ENCODE assay signal across 13 cellular contexts in the genomic region with DNA sequence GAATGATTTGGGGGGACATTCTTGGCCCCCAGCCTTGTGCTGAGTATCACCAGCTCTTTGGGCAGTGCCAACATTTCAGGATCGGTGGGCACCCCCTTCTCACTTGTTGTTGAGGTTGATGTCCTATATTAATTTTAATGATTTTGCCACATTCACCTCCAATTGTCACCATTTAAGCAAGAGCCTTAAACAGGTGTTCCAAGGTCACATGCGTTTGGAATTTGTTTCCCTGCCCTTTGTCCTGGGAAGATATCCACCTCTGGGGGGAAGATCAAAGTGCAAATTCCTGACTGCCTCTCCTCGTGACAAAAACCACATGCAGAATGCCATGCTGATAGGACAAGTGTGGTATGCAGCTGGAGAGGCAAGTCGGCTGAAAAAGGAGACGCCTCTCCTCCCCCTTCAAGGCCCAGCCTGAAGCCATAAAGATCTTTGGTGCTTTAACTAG.
DNase-seq lines count a peak whose midpoint lies in the region; ATAC-seq and TF ChIP-seq lines count a peak whose summit lies in the region.
"Had no signal": no experiment of that assay in that cellular context is flagged by ENCODE, and none has a peak within 500 bp of the region (broad histone marks: within the 10 kb centered on the region; RNA-seq: fewer than 3 reads in every experiment).

No MANE protein-coding gene starts in this region.

- H3K4me1 ChIP-seq in SJSA1 (replicated peaks), result peaks cover 56% of the 10 kb centered on the region
- H3K4me1 ChIP-seq: vagina had no signal

- no peaks in the 10 kb centered on the region for H3K27me3 ChIP-seq in SJSA1 (replicated peaks)
- no peaks in the 10 kb centered on the region for H3K27me3 ChIP-seq in CD4-positive, alpha-beta T cell (ENCODE audit: control insufficient read depth, insufficient read depth, low read length)
- H3K27me3 ChIP-seq: vagina had no signal

- no peak overlapping the region for H3K4me3 Mint-ChIP-seq in activated CD4-positive, alpha-beta memory T cell treated with anti-CD3 and anti-CD28 coated beads, Interleukin-2, amount 10 ng/mL, durations not matched to agents 7 days and 5 days
- H3K4me3 Mint-ChIP-seq in activated CD4-positive, alpha-beta memory T cell treated with anti-CD3 and anti-CD28 coated beads for 36 hours, result no peak overlapping the region
- H3K4me3 Mint-ChIP-seq in progenitor cell of endocrine pancreas (ENCODE audit: low read depth), result no peak overlapping the region
- no peak overlapping the region for H3K4me3 Mint-ChIP-seq in CD4-positive, alpha-beta T cell
- no peak overlapping the region for H3K4me3 Mint-ChIP-seq in stimulated activated memory B cell treated with anti-CD40 and anti-IgM and Interleukin-4, amounts not matched to agents 10 μg/mL and 1 μg/mL and 100 μg/mL, for 72 hours
- H3K4me3 Mint-ChIP-seq: naive thymus-derived CD8-positive, alpha-beta T cell had no signal

- peaks cover 34% of the 10 kb centered on the region for H3K4me1 Mint-ChIP-seq in activated CD4-positive, alpha-beta memory T cell treated with anti-CD3 and anti-CD28 coated beads, Interleukin-2, amount 10 ng/mL, durations not matched to agents 7 days and 5 days
- peaks cover 34% of the 10 kb centered on the region for H3K4me1 Mint-ChIP-seq in activated CD4-positive, alpha-beta memory T cell treated with anti-CD3 and anti-CD28 coated beads for 36 hours (ENCODE audit: low read depth)
- peaks cover 31% of the 10 kb centered on the region for H3K4me1 Mint-ChIP-seq in progenitor cell of endocrine pancreas (ENCODE audit: low read depth)
- peaks cover 7% of the 10 kb centered on the region for H3K4me1 Mint-ChIP-seq in CD4-positive, alpha-beta T cell (ENCODE audit: low read depth)
- no peaks in the 10 kb centered on the region for H3K4me1 Mint-ChIP-seq in stimulated activated memory B cell treated with anti-CD40 and anti-IgM and Interleukin-4, amounts not matched to agents 10 μg/mL and 1 μg/mL and 100 μg/mL, for 72 hours

- H3K27me3 Mint-ChIP-seq in activated CD4-positive, alpha-beta memory T cell treated with anti-CD3 and anti-CD28 coated beads, Interleukin-2, amount 10 ng/mL, durations not matched to agents 7 days and 5 days, result peaks cover 9% of the 10 kb centered on the region
- no peaks in the 10 kb centered on the region for H3K27me3 Mint-ChIP-seq in activated CD4-positive, alpha-beta memory T cell treated with anti-CD3 and anti-CD28 coated beads for 36 hours
- no peaks in the 10 kb centered on the region for H3K27me3 Mint-ChIP-seq in progenitor cell of endocrine pancreas
- H3K27me3 Mint-ChIP-seq in CD4-positive, alpha-beta T cell, result no peaks in the 10 kb centered on the region
- H3K27me3 Mint-ChIP-seq in stimulated activated memory B cell treated with anti-CD40 and anti-IgM and Interleukin-4, amounts not matched to agents 10 μg/mL and 1 μg/mL and 100 μg/mL, for 72 hours, result peaks cover 39% of the 10 kb centered on the region

- H3K36me3 ChIP-seq in SJSA1, result no peaks in the 10 kb centered on the region
- H3K36me3 ChIP-seq: esophagus squamous epithelium, vagina had no signal

- peaks cover 5% of the 10 kb centered on the region for H3K36me3 Mint-ChIP-seq in activated CD4-positive, alpha-beta memory T cell treated with anti-CD3 and anti-CD28 coated beads, Interleukin-2, amount 10 ng/mL, durations not matched to agents 7 days and 5 days (ENCODE audit: low read depth)
- no peaks in the 10 kb centered on the region for H3K36me3 Mint-ChIP-seq in activated CD4-positive, alpha-beta memory T cell treated with anti-CD3 and anti-CD28 coated beads for 36 hours
- H3K36me3 Mint-ChIP-seq in progenitor cell of endocrine pancreas (ENCODE audit: insufficient read depth), result peaks cover 2% of the 10 kb centered on the region
- no peaks in the 10 kb centered on the region for H3K36me3 Mint-ChIP-seq in CD4-positive, alpha-beta T cell (ENCODE audit: low read depth)
- no peaks in the 10 kb centered on the region for H3K36me3 Mint-ChIP-seq in stimulated activated memory B cell treated with anti-CD40 and anti-IgM and Interleukin-4, amounts not matched to agents 10 μg/mL and 1 μg/mL and 100 μg/mL, for 72 hours

- H3K9me3 Mint-ChIP-seq in activated CD4-positive, alpha-beta memory T cell treated with anti-CD3 and anti-CD28 coated beads, Interleukin-2, amount 10 ng/mL, durations not matched to agents 7 days and 5 days, result peaks cover 14% of the 10 kb centered on the region
- H3K9me3 Mint-ChIP-seq in activated CD4-positive, alpha-beta memory T cell treated with anti-CD3 and anti-CD28 coated beads for 36 hours, result peaks cover 9% of the 10 kb centered on the region
- peaks cover 11% of the 10 kb centered on the region for H3K9me3 Mint-ChIP-seq in progenitor cell of endocrine pancreas (ENCODE audit: low read depth)
- H3K9me3 Mint-ChIP-seq in CD4-positive, alpha-beta T cell, result peaks cover 3% of the 10 kb centered on the region
- H3K9me3 Mint-ChIP-seq in stimulated activated memory B cell treated with anti-CD40 and anti-IgM and Interleukin-4, amounts not matched to agents 10 μg/mL and 1 μg/mL and 100 μg/mL, for 72 hours, result peaks cover 8% of the 10 kb centered on the region

- intact Hi-C loops in activated CD4-positive, alpha-beta memory T cell treated with anti-CD3 and anti-CD28 coated beads for 36 hours (cut with micrococcal nuclease), result loop anchor here (2.0 kb wide), 1 partner anchor 129 kb away; no protein-coding TSS in a partner anchor
- intact Hi-C loops in CD4-positive, alpha-beta T cell (cut with DNase I, micrococcal nuclease), result no loop called here

- H3K27ac Mint-ChIP-seq in activated CD4-positive, alpha-beta memory T cell treated with anti-CD3 and anti-CD28 coated beads, Interleukin-2, amount 10 ng/mL, durations not matched to agents 7 days and 5 days, result peak overlapping the region; percentile 55
- H3K27ac Mint-ChIP-seq in activated CD4-positive, alpha-beta memory T cell treated with anti-CD3 and anti-CD28 coated beads for 36 hours, result no peak overlapping the region
- H3K27ac Mint-ChIP-seq in progenitor cell of endocrine pancreas, result peak overlapping the region; percentile 54
- no peak overlapping the region for H3K27ac Mint-ChIP-seq in CD4-positive, alpha-beta T cell
- H3K27ac Mint-ChIP-seq in stimulated activated memory B cell treated with anti-CD40 and anti-IgM and Interleukin-4, amounts not matched to agents 10 μg/mL and 1 μg/mL and 100 μg/mL, for 72 hours, result no peak overlapping the region

- no peak for ATAC-seq in HG02970 (IDR thresholded peaks at IDR 0.05; ENCODE audit: low FRiP score, unreplicated experiment)
- ATAC-seq in CD4-positive, alpha-beta T cell (ENCODE audit: poor library complexity), result no peak
- no peak for ATAC-seq in stimulated activated memory B cell treated with anti-CD40 and anti-IgM and Interleukin-4, amounts not matched to agents 10 μg/mL and 1 μg/mL and 100 μg/mL, for 72 hours

- TF ChIP-seq CTCF in progenitor cell of endocrine pancreas (IDR thresholded peaks at IDR 0.05; ENCODE audit: unreplicated experiment), result no peak
- TF ChIP-seq CTCF in CD4-positive, alpha-beta T cell (IDR thresholded peaks at IDR 0.05), result no peak

- H3K4me3 ChIP-seq in SJSA1, result no peak overlapping the region
- H3K4me3 ChIP-seq: esophagus squamous epithelium, vagina had no signal

- POLR2A ChIA-PET in activated CD4-positive, alpha-beta memory T cell treated with anti-CD3 and anti-CD28 coated beads, Interleukin-2, amount 10 ng/mL, durations not matched to agents 7 days and 5 days (lab: Charles Lee), result interaction anchor here (2.1 kb wide), 1 partner anchor 73 kb away, joined by 8 read pairs; the partner anchor contains the start of gene ID2
- POLR2A ChIA-PET in activated CD4-positive, alpha-beta memory T cell treated with anti-CD3 and anti-CD28 coated beads for 36 hours (lab: Charles Lee), result no interaction called here
- POLR2A ChIA-PET in CD4-positive, alpha-beta T cell (lab: Charles Lee), result no interaction called here

- no peaks in the 10 kb centered on the region for H3K9me3 ChIP-seq in SJSA1 (replicated peaks)
- no peaks in the 10 kb centered on the region for H3K9me3 ChIP-seq in CD4-positive, alpha-beta T cell (ENCODE audit: control insufficient read depth, low read length)
- H3K9me3 ChIP-seq: esophagus squamous epithelium, vagina had no signal

- DNase-seq in activated CD4-positive, alpha-beta memory T cell treated with anti-CD3 and anti-CD28 coated beads, Interleukin-2, amount 10 ng/mL, durations not matched to agents 7 days and 5 days, result no peak
- DNase-seq in activated CD4-positive, alpha-beta memory T cell treated with anti-CD3 and anti-CD28 coated beads for 36 hours, result no peak
- DNase-seq in SJSA1 (ENCODE audit: low read depth in 1 of 2, low spot score in 2 of 2), result peak; percentile 36 to 46
- peak; percentile 70 for DNase-seq in iPS-NIHi11 (ENCODE audit: low spot score)
- DNase-seq in progenitor cell of endocrine pancreas (ENCODE audit: low spot score, unreplicated experiment), result no peak
- no peak for DNase-seq in CD4-positive, alpha-beta T cell
- DNase-seq: cerebellar nuclear complex, esophagus squamous epithelium had no signal

- no peak overlapping the region for H3K27ac ChIP-seq in SJSA1
- H3K27ac ChIP-seq in CD4-positive, alpha-beta T cell (ENCODE audit: low read depth, low read length), result no peak overlapping the region
- H3K27ac ChIP-seq: esophagus squamous epithelium, HL-60, vagina had no signal

- CTCF ChIA-PET in activated CD4-positive, alpha-beta memory T cell treated with anti-CD3 and anti-CD28 coated beads, Interleukin-2, amount 10 ng/mL, durations not matched to agents 7 days and 5 days (lab: Charles Lee), result no interaction called here
- CTCF ChIA-PET in activated CD4-positive, alpha-beta memory T cell treated with anti-CD3 and anti-CD28 coated beads for 36 hours (lab: Charles Lee), result no interaction called here
- CTCF ChIA-PET in CD4-positive, alpha-beta T cell (lab: Charles Lee), result no interaction called here

Comparison
In these comparisons a context has a peak if more than half of its experiments do, and no peak if none do; other contexts are left out.
1. H3K27ac Mint-ChIP-seq: peak in activated CD4-positive, alpha-beta memory T cell treated with anti-CD3 and anti-CD28 coated beads, Interleukin-2, amount 10 ng/mL, durations not matched to agents 7 days and 5 days (single experiment) and progenitor cell of endocrine pancreas (single experiment); none in activated CD4-positive, alpha-beta memory T cell treated with anti-CD3 and anti-CD28 coated beads for 36 hours (single experiment), CD4-positive, alpha-beta T cell (single experiment) and stimulated activated memory B cell treated with anti-CD40 and anti-IgM and Interleukin-4, amounts not matched to agents 10 μg/mL and 1 μg/mL and 100 μg/mL, for 72 hours (single experiment).
2. DNase-seq: peak in SJSA1 (2 of 2) and iPS-NIHi11 (single experiment); none in activated CD4-positive, alpha-beta memory T cell treated with anti-CD3 and anti-CD28 coated beads, Interleukin-2, amount 10 ng/mL, durations not matched to agents 7 days and 5 days (single experiment), activated CD4-positive, alpha-beta memory T cell treated with anti-CD3 and anti-CD28 coated beads for 36 hours (single experiment), progenitor cell of endocrine pancreas (single experiment) and CD4-positive, alpha-beta T cell (0 of 10).